1 cellular context compared by ENCODE assay signal in the genomic region with DNA sequence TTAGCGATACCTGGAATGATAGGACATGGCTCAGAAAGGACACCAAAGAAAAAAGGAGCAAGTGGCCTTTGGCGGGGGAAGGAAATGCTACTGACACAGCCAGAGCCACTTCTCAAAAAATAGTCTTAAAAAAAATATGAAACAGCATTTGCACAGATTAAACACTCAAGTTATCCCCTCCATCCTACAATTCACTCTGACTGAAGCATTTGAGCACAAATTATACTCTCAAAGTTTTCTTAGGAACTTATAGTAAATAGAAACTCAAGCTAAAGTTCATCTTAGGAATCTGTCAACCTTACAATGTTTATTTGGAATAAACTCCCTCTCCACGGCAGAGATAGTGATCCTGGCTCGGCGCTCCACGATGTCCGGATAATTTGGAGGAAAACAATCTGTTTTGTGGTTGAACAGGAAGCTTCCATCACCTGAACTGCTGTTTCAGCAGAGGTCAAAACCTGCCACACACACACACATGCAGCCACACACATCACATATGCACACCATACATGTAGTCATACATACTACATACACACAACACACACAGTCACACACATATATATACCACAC.
TF ChIP-seq lines count a peak whose summit lies in the region.

No MANE protein-coding gene starts in this region.

TF ChIP-seq in HEK293, 187 proteins besides CTCF, POLR2A, EP300 and RAD21 (continued from another document):
- TF ChIP-seq, protein P1, sequence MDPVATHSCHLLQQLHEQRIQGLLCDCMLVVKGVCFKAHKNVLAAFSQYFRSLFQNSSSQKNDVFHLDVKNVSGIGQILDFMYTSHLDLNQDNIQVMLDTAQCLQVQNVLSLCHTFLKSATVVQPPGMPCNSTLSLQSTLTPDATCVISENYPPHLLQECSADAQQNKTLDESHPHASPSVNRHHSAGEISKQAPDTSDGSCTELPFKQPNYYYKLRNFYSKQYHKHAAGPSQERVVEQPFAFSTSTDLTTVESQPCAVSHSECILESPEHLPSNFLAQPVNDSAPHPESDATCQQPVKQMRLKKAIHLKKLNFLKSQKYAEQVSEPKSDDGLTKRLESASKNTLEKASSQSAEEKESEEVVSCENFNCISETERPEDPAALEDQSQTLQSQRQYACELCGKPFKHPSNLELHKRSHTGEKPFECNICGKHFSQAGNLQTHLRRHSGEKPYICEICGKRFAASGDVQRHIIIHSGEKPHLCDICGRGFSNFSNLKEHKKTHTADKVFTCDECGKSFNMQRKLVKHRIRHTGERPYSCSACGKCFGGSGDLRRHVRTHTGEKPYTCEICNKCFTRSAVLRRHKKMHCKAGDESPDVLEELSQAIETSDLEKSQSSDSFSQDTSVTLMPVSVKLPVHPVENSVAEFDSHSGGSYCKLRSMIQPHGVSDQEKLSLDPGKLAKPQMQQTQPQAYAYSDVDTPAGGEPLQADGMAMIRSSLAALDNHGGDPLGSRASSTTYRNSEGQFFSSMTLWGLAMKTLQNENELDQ (tag by site-specific recombination; IDR thresholded peaks at IDR 0.05; ENCODE audit: low read depth), result no peak
TF ChIP-seq in HEK293: peak in this region for 2.
